29 cellular contexts compared by ENCODE assay signal in genomic region chr22:32588063-32588462, GRCh38.
"Had no signal": no experiment of that assay in that cellular context is flagged by ENCODE, and none has a peak within 500 bp of the region (broad histone marks: within the 10 kb centered on the region; RNA-seq: fewer than 3 reads in every experiment).

No MANE protein-coding gene starts in this region.

- H3K27me3 ChIP-seq: adrenal gland, body of pancreas, cardiac muscle cell, dorsolateral prefrontal cortex had no signal

- ATAC-seq: activated CD4-positive, CD25-positive, alpha-beta regulatory T cell treated with anti-CD3 and anti-CD28 coated beads, Interleukin-2, amount 50 U/mL, for 24 hours; activated CD8-positive, alpha-beta T cell treated with anti-CD3 and anti-CD28 coated beads for 36 hours; activated naive CD8-positive, alpha-beta T cell treated with anti-CD3 and anti-CD28 coated beads, Interleukin-2, amount 50 U/mL, for 24 hours; activated T-cell treated with anti-CD3 and anti-CD28 coated beads, Interleukin-2, amount 50 U/mL, for 4 hours; activated T-helper 17 cell treated with anti-CD3 and anti-CD28 coated beads, Interleukin-2, amount 50 U/mL, for 72 hours; esophagus mucosa; T-helper 17 cell had no signal

- H3K4me1 ChIP-seq: adrenal gland, body of pancreas had no signal

- H3K36me3 ChIP-seq: adrenal gland, cardiac muscle cell, WERI-Rb-1 had no signal

- FAIRE-seq: frontal cortex had no signal

- H3K9me3 ChIP-seq: body of pancreas had no signal

- DNase-seq: activated B cell treated with CpG ODN at 0.5 μM for 24 hours; activated CD4-positive, alpha-beta T cell treated with anti-CD3 and anti-CD28 coated beads for 48 hours; activated CD4-positive, alpha-beta T cell treated with anti-CD3 and anti-CD28 coated beads, Interleukin-2, amount 50 U/mL, for 1 hour; activated CD4-positive, alpha-beta T cell treated with anti-CD3 and anti-CD28 coated beads, Interleukin-2, amount 50 U/mL, for 48 hours; activated CD8-positive, alpha-beta memory T cell treated with anti-CD3 and anti-CD28 coated beads for 24 hours; activated CD8-positive, alpha-beta T cell treated with anti-CD3 and anti-CD28 coated beads for 36 hours; activated effector memory CD4-positive, alpha-beta T cell treated with Interleukin-2 at 50 U/mL for 16 hours; activated gamma-delta T cell treated with Interleukin-2 at 50 U/mL for 16 hours; activated naive CD4-positive, alpha-beta T cell treated with anti-CD3 and anti-CD28 coated beads for 36 hours; activated naive CD8-positive, alpha-beta T cell treated with anti-CD3 and anti-CD28 coated beads for 36 hours; activated naive CD8-positive, alpha-beta T cell treated with anti-CD3 and anti-CD28 coated beads, Interleukin-2, amount 50 U/mL, for 24 hours; activated T-cell treated with anti-CD3 and anti-CD28 coated beads, Interleukin-2, amount 50 U/mL, for 4 hours; amygdala; central memory CD4-positive, alpha-beta T cell; dorsolateral prefrontal cortex; effector memory CD4-positive, alpha-beta T cell; endodermal cell; foreskin fibroblast; T-helper 1 cell; T-helper 17 cell; WERI-Rb-1 had no signal

- H3K27ac ChIP-seq: body of pancreas, cardiac muscle cell, dorsolateral prefrontal cortex, WERI-Rb-1 had no signal

- H3K4me3 ChIP-seq: adrenal gland, body of pancreas, cardiac muscle cell, coronary artery, dorsolateral prefrontal cortex had no signal
